In genomic region chr17:5418858-5419355, GRCh38 we compare ENCODE assay signal across 8 cellular contexts. TPM values are rescaled to one million over a fixed set of nuclear protein-coding genes. Genes with fewer than 3 reads are reported as not detected.
DNase-seq lines count a peak whose midpoint lies in the region; ATAC-seq and TF ChIP-seq lines count a peak whose summit lies in the region.

No MANE protein-coding gene starts in this region.

- peak overlapping the region; percentile 91 for H3K4me3 ChIP-seq in GM12865 (ENCODE audit: low read depth, low read length)
- peak overlapping the region; percentile 96 for H3K4me3 ChIP-seq in fibroblast of the aortic adventitia (ENCODE audit: low read depth, low read length)
- peak overlapping the region; percentile 88 for H3K4me3 ChIP-seq in trophoblast cell (ENCODE audit: low read depth, low read length)
- peak overlapping the region; percentile 92 for H3K4me3 ChIP-seq in upper lobe of right lung

- H3K4me2 ChIP-seq in trophoblast cell (ENCODE audit: low read length): peak overlapping the region; percentile 97

- peak overlapping the region; percentile 95 for H2AFZ ChIP-seq in trophoblast cell (ENCODE audit: insufficient read depth, low read length, poor library complexity)

- H3K18ac ChIP-seq in trophoblast cell (ENCODE audit: low read length): peak overlapping the region; percentile 98

- H3K23ac ChIP-seq in trophoblast cell (ENCODE audit: low read length): no peak overlapping the region

- DNase-seq in GM12865 (ENCODE audit: low read depth) (peak; percentile 93), NCI-H526 treated with DMSO at 0.1 percent for 48 hours (lab: John Stamatoyannopoulos, UW) (peak; percentile 38), fibroblast of the aortic adventitia (ENCODE audit: low read depth) (peak; percentile 25), trophoblast cell (peak; percentile 32 to 59), upper lobe of right lung (no peak)
- peak; percentile 66 to 67 for DNase-seq in activated T-cell treated with anti-CD3 and anti-CD28 coated beads, Interleukin-2, amount 50 U/mL, for 72 hours

- no peak overlapping the region for H2BK12ac ChIP-seq in trophoblast cell (ENCODE audit: low read length)

- H3K4me1 ChIP-seq in trophoblast cell (ENCODE audit: control insufficient read depth in 1 of 2, insufficient read depth in 2 of 2, low read length in 2 of 2): peaks cover 2 to 7% of the 10 kb centered on the region in 2 experiments
- H3K4me1 ChIP-seq in upper lobe of right lung: peaks cover 30% of the 10 kb centered on the region

- H3K36me3 Mint-ChIP-seq in activated T-cell treated with anti-CD3 and anti-CD28 coated beads, Interleukin-2, amount 50 U/mL, for 72 hours (ENCODE audit: insufficient read depth in 2 of 2): peaks cover 11 to 23% of the 10 kb centered on the region in 2 donors

- TF ChIP-seq CTCF in GM12865 (IDR thresholded peaks at IDR 0.05; ENCODE audit: insufficient read depth, low read depth, low read length, missing control alignments): no peak
- TF ChIP-seq CTCF in fibroblast of the aortic adventitia (IDR thresholded peaks at IDR 0.05; ENCODE audit: insufficient read depth, low read length): no peak
- no peak for TF ChIP-seq CTCF in upper lobe of right lung (IDR thresholded peaks at IDR 0.05)

- peak overlapping the region; percentile 96 for H3K27ac Mint-ChIP-seq in activated T-cell treated with anti-CD3 and anti-CD28 coated beads, Interleukin-2, amount 50 U/mL, for 72 hours

- peaks cover 9% of the 10 kb centered on the region for H3K79me1 ChIP-seq in trophoblast cell (ENCODE audit: low read length)

- intact Hi-C loops in upper lobe of right lung (cut with DNase I): no loop called here

- peak overlapping the region; percentile 55 for H3K27ac ChIP-seq in trophoblast cell (ENCODE audit: low read depth, low read length)
- H3K27ac ChIP-seq in upper lobe of right lung: peak overlapping the region; percentile 88

- peak overlapping the region; percentile 82 for H3K9ac ChIP-seq in trophoblast cell (ENCODE audit: low read length)

- H2BK120ac ChIP-seq in trophoblast cell (ENCODE audit: insufficient read depth, low read length, poor library complexity): peak overlapping the region; percentile 54

- H2AK5ac ChIP-seq in trophoblast cell (ENCODE audit: low read length): peak overlapping the region; percentile 84

- WGBS in trophoblast cell (ENCODE audit: extremely low coverage, insufficient coverage, insufficient read length): no CpG with 5 or more reads among the region's 26 CpGs

- H3K79me2 ChIP-seq in trophoblast cell (ENCODE audit: control insufficient read depth, insufficient read depth, low read length, poor library complexity): peaks cover 20% of the 10 kb centered on the region

- peak overlapping the region; percentile 97 for H3K4ac ChIP-seq in trophoblast cell (ENCODE audit: low read depth, low read length)

- H3K4me1 Mint-ChIP-seq in activated T-cell treated with anti-CD3 and anti-CD28 coated beads, Interleukin-2, amount 50 U/mL, for 72 hours (ENCODE audit: low read depth): peaks cover 64% of the 10 kb centered on the region

- peak overlapping the region; percentile 85 for H4K91ac ChIP-seq in trophoblast cell (ENCODE audit: low read depth, low read length)

- peak overlapping the region; percentile 96 to 97 for H3K4me3 Mint-ChIP-seq in activated T-cell treated with anti-CD3 and anti-CD28 coated beads, Interleukin-2, amount 50 U/mL, for 72 hours

- H3K9me3 Mint-ChIP-seq in activated T-cell treated with anti-CD3 and anti-CD28 coated beads, Interleukin-2, amount 50 U/mL, for 72 hours: no peaks in the 10 kb centered on the region

- ATAC-seq in HG02588 (IDR thresholded peaks at IDR 0.05; ENCODE audit: unreplicated experiment): peak; percentile 14
- peak; percentile 36 to 37 for ATAC-seq in activated T-cell treated with anti-CD3 and anti-CD28 coated beads, Interleukin-2, amount 50 U/mL, for 72 hours (replicated peaks in 1 of 2)
- ATAC-seq in upper lobe of right lung: peak; percentile 2
- ATAC-seq in HG02884 (IDR thresholded peaks at IDR 0.05; ENCODE audit: unreplicated experiment): no peak

- H4K12ac ChIP-seq in trophoblast cell (ENCODE audit: low read depth, low read length): peak overlapping the region; percentile 91

- H3K36me3 ChIP-seq in trophoblast cell (ENCODE audit: control insufficient read depth in 1 of 2, insufficient read depth in 2 of 2, low read length in 2 of 2) (peaks cover 22 to 34% of the 10 kb centered on the region in 2 experiments), upper lobe of right lung (peaks cover 62% of the 10 kb centered on the region)

- no peaks in the 10 kb centered on the region for H3K27me3 Mint-ChIP-seq in activated T-cell treated with anti-CD3 and anti-CD28 coated beads, Interleukin-2, amount 50 U/mL, for 72 hours (ENCODE audit: low read depth)

- peak overlapping the region; percentile 92 for H2BK5ac ChIP-seq in trophoblast cell (ENCODE audit: low read depth, low read length, poor library complexity)

- H3K27me3 ChIP-seq in trophoblast cell (ENCODE audit: insufficient read depth, low read length): no peaks in the 10 kb centered on the region
- no peaks in the 10 kb centered on the region for H3K27me3 ChIP-seq in upper lobe of right lung

- no peaks in the 10 kb centered on the region for H3K9me3 ChIP-seq in trophoblast cell (ENCODE audit: insufficient read depth, low read depth, low read length)
- H3K9me3 ChIP-seq in upper lobe of right lung: no peaks in the 10 kb centered on the region

- peak overlapping the region; percentile 93 for H4K8ac ChIP-seq in trophoblast cell (ENCODE audit: low read depth, low read length)

- H3K14ac ChIP-seq in trophoblast cell (ENCODE audit: low read length): peak overlapping the region; percentile 95

RNA-seq across cellular contexts. Expression of gene NUP88, which starts 0.6 kb away (rescaled TPM):
- 100 to 1,000 TPM in 1 of 2 donors, 10 to 100 TPM in 1; 97.4 to 103 TPM for total RNA-seq in activated T-cell treated with anti-CD3 and anti-CD28 coated beads, Interleukin-2, amount 50 U/mL, for 72 hours
- 27.0 and 106 TPM in 2 replicates for total RNA-seq in fibroblast of the aortic adventitia (ENCODE audit: low replicate concordance)
- polyA plus RNA-seq in trophoblast cell (2013): 56.8 and 60.8 TPM in 2 replicates
- 40.4 TPM for total RNA-seq in upper lobe of right lung

RNA-seq across cellular contexts. Expression of gene RPAIN, which starts 1.1 kb away (rescaled TPM):
- 10 to 100 TPM; 62.6 to 65.0 TPM for total RNA-seq in activated T-cell treated with anti-CD3 and anti-CD28 coated beads, Interleukin-2, amount 50 U/mL, for 72 hours
- 31.2 and 41.9 TPM in 2 replicates for total RNA-seq in fibroblast of the aortic adventitia (ENCODE audit: low replicate concordance)
- polyA plus RNA-seq in trophoblast cell (2013): 30.7 TPM in 2 replicates
- 32.9 TPM for total RNA-seq in upper lobe of right lung

RNA-seq across cellular contexts. Expression of gene C1QBP, which starts 20.0 kb away (rescaled TPM):
- 100 to 1,000 TPM; 203 to 206 TPM for total RNA-seq in activated T-cell treated with anti-CD3 and anti-CD28 coated beads, Interleukin-2, amount 50 U/mL, for 72 hours
- total RNA-seq in fibroblast of the aortic adventitia (ENCODE audit: low replicate concordance) (189 and 204 TPM in 2 replicates), upper lobe of right lung (73.7 TPM)
- 112 and 116 TPM in 2 replicates for polyA plus RNA-seq in trophoblast cell (2013)

RNA-seq across cellular contexts. Expression of gene DHX33, which starts 49.9 kb away (rescaled TPM):
- 10 to 100 TPM; 20.6 to 26.4 TPM for total RNA-seq in activated T-cell treated with anti-CD3 and anti-CD28 coated beads, Interleukin-2, amount 50 U/mL, for 72 hours
- total RNA-seq in fibroblast of the aortic adventitia (ENCODE audit: low replicate concordance) (6.5 and 11.7 TPM in 2 replicates), upper lobe of right lung (10.4 TPM)
- 9.5 and 10.1 TPM in 2 replicates for polyA plus RNA-seq in trophoblast cell (2013)
